ENCODE assay signal across 7 cellular contexts in the genomic region with DNA sequence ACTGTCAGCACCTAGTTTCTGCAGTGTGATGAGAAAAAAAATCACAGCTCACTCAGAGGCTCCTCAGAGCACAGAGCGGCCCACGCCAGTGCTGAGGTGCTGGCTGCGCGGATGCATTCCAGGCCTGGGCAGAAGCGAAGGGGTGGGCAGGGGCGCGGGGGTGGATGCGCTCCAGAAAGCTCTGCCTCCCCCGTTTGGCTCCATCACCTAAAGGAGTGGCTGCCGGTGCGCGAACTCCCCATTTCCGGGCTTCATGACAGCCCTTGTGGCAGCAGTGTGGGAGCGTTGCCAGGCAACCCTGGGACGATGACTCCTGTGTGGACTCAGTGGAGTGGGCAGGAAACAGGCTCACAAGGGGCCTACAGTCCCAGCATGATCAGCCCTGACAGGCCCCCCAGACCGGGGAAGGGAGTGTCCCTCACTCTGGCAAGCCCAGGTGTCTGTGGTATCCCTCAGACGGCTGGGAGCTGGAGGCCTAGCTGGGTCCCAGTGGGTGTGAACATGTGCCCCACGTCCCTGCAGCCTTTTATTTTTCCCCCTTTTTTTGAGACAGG. TPM values are rescaled to one million over a fixed set of nuclear protein-coding genes. Genes with fewer than 3 reads are reported as not detected.
A peak's percentile ranks its signal among the peaks of the same experiment; 100 is the strongest.
DNase-seq lines count a peak whose midpoint lies in the region; ATAC-seq and TF ChIP-seq lines count a peak whose summit lies in the region.

No MANE protein-coding gene starts in this region.

- TF ChIP-seq EP300 in stomach (IDR thresholded peaks at IDR 0.05), result no peak

- peaks cover 70% of the 10 kb centered on the region for H3K4me1 Mint-ChIP-seq in activated CD4-positive, alpha-beta T cell treated with anti-CD3 and anti-CD28 coated beads for 36 hours
- H3K4me1 Mint-ChIP-seq in naive thymus-derived CD8-positive, alpha-beta T cell, result peaks cover 21 to 77% (median 63%) of the 10 kb centered on the region in 4 donors

- H3K27ac ChIP-seq in stomach, result peak overlapping the region; percentile 31 to 85 (median 62)

- POLR2A ChIA-PET in activated CD4-positive, alpha-beta T cell treated with anti-CD3 and anti-CD28 coated beads for 36 hours (lab: Charles Lee), result interaction anchor here (1.0 to 1.2 kb wide), 2 partner anchors 35 to 185 kb away, joined by 3 read pairs; a partner anchor contains a TSS
- POLR2A ChIA-PET in naive thymus-derived CD8-positive, alpha-beta T cell (lab: Charles Lee), result interaction anchor here (0.5 to 2.5 kb wide), 10 partner anchors 10 to 74 kb away, joined by 3 to 17 read pairs (median 4); a partner anchor contains a TSS

- H3K4me3 Mint-ChIP-seq in activated CD4-positive, alpha-beta T cell treated with anti-CD3 and anti-CD28 coated beads for 36 hours, result no peak overlapping the region
- H3K4me3 Mint-ChIP-seq in naive thymus-derived CD8-positive, alpha-beta T cell, result peak overlapping the region; percentile 36 to 73 (median 59)

- no peak for TF ChIP-seq CTCF in cardiac fibroblast (IDR thresholded peaks at IDR 0.05; ENCODE audit: low read depth, low read length)
- no peak for TF ChIP-seq CTCF in stomach (IDR thresholded peaks at IDR 0.05)

- DNase-seq in activated CD4-positive, alpha-beta T cell treated with anti-CD3 and anti-CD28 coated beads for 36 hours, result peak; percentile 94
- DNase-seq in cardiac fibroblast (ENCODE audit: low read depth in 2 of 2) (peak; percentile 66 to 68), stomach (peak; percentile 70), SHP77 (lab: John Stamatoyannopoulos, UW) (no peak)
- DNase-seq in naive thymus-derived CD8-positive, alpha-beta T cell, result peak in 9 of 10 donors; percentile 57 to 86 (median 76)

- ATAC-seq in HG03354 (IDR thresholded peaks at IDR 0.05; ENCODE audit: poor library complexity, severe bottlenecking, unreplicated experiment) (peak; percentile 62), HG03520 (IDR thresholded peaks at IDR 0.05; ENCODE audit: unreplicated experiment) (no peak)
- ATAC-seq in activated CD4-positive, alpha-beta T cell treated with anti-CD3 and anti-CD28 coated beads for 36 hours, result peak; percentile 82
- ATAC-seq in naive thymus-derived CD8-positive, alpha-beta T cell, result peak; percentile 49 to 67

- intact Hi-C loops in activated CD4-positive, alpha-beta T cell treated with anti-CD3 and anti-CD28 coated beads for 36 hours (cut with DNase I, micrococcal nuclease), result loop anchor here (1.0 to 5.0 kb wide), 4 partner anchors 33 to 74 kb away; a partner anchor contains a TSS
- intact Hi-C loops in stomach (cut with DNase I; ENCODE audit: low total_unique reads), result no loop called here

- no peaks in the 10 kb centered on the region for H3K27me3 Mint-ChIP-seq in activated CD4-positive, alpha-beta T cell treated with anti-CD3 and anti-CD28 coated beads for 36 hours
- H3K27me3 Mint-ChIP-seq in naive thymus-derived CD8-positive, alpha-beta T cell, result no peaks in the 10 kb centered on the region

- H3K9me3 Mint-ChIP-seq in activated CD4-positive, alpha-beta T cell treated with anti-CD3 and anti-CD28 coated beads for 36 hours (ENCODE audit: low read depth), result no peaks in the 10 kb centered on the region
- no peaks in the 10 kb centered on the region for H3K9me3 Mint-ChIP-seq in naive thymus-derived CD8-positive, alpha-beta T cell

- peaks cover 51 to 79% (median 62%) of the 10 kb centered on the region in 4 donors for H3K4me1 ChIP-seq in stomach

- peaks cover 39 to 78% (median 67%) of the 10 kb centered on the region in 4 donors for H3K36me3 ChIP-seq in stomach

- no peak for TF ChIP-seq POLR2A in stomach (IDR thresholded peaks at IDR 0.05)

- H3K36me3 Mint-ChIP-seq in activated CD4-positive, alpha-beta T cell treated with anti-CD3 and anti-CD28 coated beads for 36 hours (ENCODE audit: low read depth), result peaks cover 23% of the 10 kb centered on the region
- H3K36me3 Mint-ChIP-seq in naive thymus-derived CD8-positive, alpha-beta T cell, result peaks cover 0 to 14% (median 3%) of the 10 kb centered on the region in 3 donors

- peak overlapping the region; percentile 68 for H3K27ac Mint-ChIP-seq in activated CD4-positive, alpha-beta T cell treated with anti-CD3 and anti-CD28 coated beads for 36 hours
- H3K27ac Mint-ChIP-seq in naive thymus-derived CD8-positive, alpha-beta T cell, result peak overlapping the region; percentile 79 to 98 (median 94)

- H3K27me3 ChIP-seq in stomach, result no peaks in the 10 kb centered on the region

- WGBS in stomach, 5 donors, result 28 to 45% (median 35%) methylated on average over 6 to 18 of the region's 18 CpGs

- CTCF ChIA-PET in activated CD4-positive, alpha-beta T cell treated with anti-CD3 and anti-CD28 coated beads for 36 hours (lab: Charles Lee), result interaction anchor here (0.7 to 1.4 kb wide), 3 partner anchors 10 to 124 kb away, joined by 3 read pairs; no protein-coding TSS in a partner anchor

- H3K4me3 ChIP-seq in cardiac fibroblast (replicated peaks in 1 of 2; ENCODE audit: low read depth in 2 of 2, low read length in 2 of 2) (no peak overlapping the region), stomach (no peak overlapping the region)

- no peaks in the 10 kb centered on the region for H3K9me3 ChIP-seq in stomach

RNA-seq across cellular contexts. Expression of a gene that starts 32.8 kb away (rescaled TPM):
- total RNA-seq in activated CD4-positive, alpha-beta T cell treated with anti-CD3 and anti-CD28 coated beads for 36 hours, result 10 to 100 TPM; 16.4 to 22.5 TPM
- total RNA-seq in naive thymus-derived CD8-positive, alpha-beta T cell, result 10 to 100 TPM; 56.7 to 59.3 TPM
- 100 to 1,000 TPM in 2 of 3 donors, 10 to 100 TPM in 1; 90.0 to 131 (median 119) TPM for polyA plus RNA-seq in naive thymus-derived CD8-positive, alpha-beta T cell
- 10 to 100 TPM in 4 of 5 donors, 1 to 10 TPM in 1; 3.5 to 48.2 (median 44.2) TPM for total RNA-seq in stomach
- 10 to 100 TPM; 31.9 to 37.2 (median 33.3) TPM for polyA plus RNA-seq in stomach

RNA-seq across cellular contexts. Expression of a gene that starts 35.9 kb away (rescaled TPM):
- total RNA-seq in activated CD4-positive, alpha-beta T cell treated with anti-CD3 and anti-CD28 coated beads for 36 hours, result 10 to 100 TPM; 65.0 to 75.4 TPM
- 10 to 100 TPM; 66.4 to 70.5 TPM for total RNA-seq in naive thymus-derived CD8-positive, alpha-beta T cell
- 1 to 10 TPM; 4.5 to 5.8 (median 5.6) TPM for polyA plus RNA-seq in naive thymus-derived CD8-positive, alpha-beta T cell
- 100 to 1,000 TPM in 2 of 5 donors, 10 to 100 TPM in 3; 34.7 to 469 (median 91.4) TPM for total RNA-seq in stomach
- polyA plus RNA-seq in stomach, result 10 to 100 TPM; 13.2 to 21.5 (median 17.9) TPM

RNA-seq across cellular contexts. Expression of a gene that starts 45.8 kb away (rescaled TPM):
- 10 to 100 TPM in 1 of 2 experiments, 1 to 10 TPM in 1; 9.7 to 10.2 TPM for total RNA-seq in activated CD4-positive, alpha-beta T cell treated with anti-CD3 and anti-CD28 coated beads for 36 hours
- total RNA-seq in naive thymus-derived CD8-positive, alpha-beta T cell, result 10 to 100 TPM; 26.0 to 27.4 TPM
- polyA plus RNA-seq in naive thymus-derived CD8-positive, alpha-beta T cell, result 1 to 10 TPM; 2.5 to 3.9 (median 2.7) TPM
- 10 to 100 TPM in 2 of 5 donors, 1 to 10 TPM in 2, under 1 TPM in 1; 0.58 to 77.2 (median 6.8) TPM for total RNA-seq in stomach
- polyA plus RNA-seq in stomach, result 10 to 100 TPM; 17.2 to 41.3 (median 31.9) TPM

Comparison
In these comparisons a context has a peak if more than half of its experiments do, and no peak if none do; other contexts are left out.
1. DNase-seq: peak in activated CD4-positive, alpha-beta T cell treated with anti-CD3 and anti-CD28 coated beads for 36 hours (single experiment), cardiac fibroblast (2 of 2), naive thymus-derived CD8-positive, alpha-beta T cell (9 of 10) and stomach (single experiment); none in SHP77 (0 of 2).